Comparison of ENCODE assay signal across 9 cellular contexts in genomic region chr18:10490401-10491289, GRCh38. TPM values are rescaled to one million over a fixed set of nuclear protein-coding genes. Genes with fewer than 3 reads are reported as not detected.
DNase-seq lines count a peak whose midpoint lies in the region; ATAC-seq and TF ChIP-seq lines count a peak whose summit lies in the region.
"Had no signal": no experiment of that assay in that cellular context is flagged by ENCODE, and none has a peak within 500 bp of the region (broad histone marks: within the 10 kb centered on the region; RNA-seq: fewer than 3 reads in every experiment).

No MANE protein-coding gene starts in this region.

- no peaks in the 10 kb centered on the region for H3K79me2 ChIP-seq in DND-41 (ENCODE audit: insufficient read depth, low read length)

- DNase-seq in DND-41 (peak; percentile 95), NCI-H1092 treated with DMSO at 0.1 percent for 48 hours (lab: John Stamatoyannopoulos, UW) (no peak), NCI-H446 treated with DMSO at 0.1 percent for 48 hours (lab: John Stamatoyannopoulos, UW) (no peak)
- DNase-seq in activated CD4-positive, CD25-positive, alpha-beta regulatory T cell treated with anti-CD3 and anti-CD28 coated beads, Interleukin-2, amount 50 U/mL, for 72 hours, result peak; percentile 35
- DNase-seq in stimulated activated CD8-positive, alpha-beta memory T cell treated with anti-CD3 and anti-CD28 coated beads, Interleukin-15, amount 100 ng/mL, for 1 hour (ENCODE audit: low read depth), result peak; percentile 4
- DNase-seq: IMR-90 had no signal

- H3K27ac ChIP-seq in DND-41 (ENCODE audit: low read length), result peak overlapping the region; percentile 92

- peak; percentile 92 for TF ChIP-seq CTCF in DND-41 (IDR thresholded peaks at IDR 0.05; ENCODE audit: borderline replicate concordance, extremely low read depth, low read length, poor library complexity, severe bottlenecking)

- no peaks in the 10 kb centered on the region for H4K20me1 ChIP-seq in DND-41 (ENCODE audit: insufficient read depth, low read length)

- H3K36me3 ChIP-seq in DND-41 (ENCODE audit: insufficient read depth, low read length), result no peaks in the 10 kb centered on the region

- peaks cover 39% of the 10 kb centered on the region for H3K4me1 ChIP-seq in DND-41 (ENCODE audit: insufficient read depth, low read length)

- peak overlapping the region in 1 of 2 experiments; percentile 41; a peak in 2 of 4 replicates for H3K4me3 ChIP-seq in DND-41 (ENCODE audit: low read depth in 1 of 2, low read length in 2 of 2)

- H3K9me3 ChIP-seq in DND-41 (ENCODE audit: insufficient read depth, low read length, severe bottlenecking), result no peaks in the 10 kb centered on the region

- peak overlapping the region; percentile 98 for H2AFZ ChIP-seq in DND-41 (ENCODE audit: low read depth, low read length)

- peak overlapping the region; percentile 22 for H3K4me2 ChIP-seq in DND-41 (ENCODE audit: insufficient read depth, low read length)

- ATAC-seq in DND-41 (ENCODE audit: insufficient read depth, low read depth) (peak; percentile 100), GM21381 (IDR thresholded peaks at IDR 0.05; ENCODE audit: unreplicated experiment) (peak; percentile 93), HG03558 (IDR thresholded peaks at IDR 0.05; ENCODE audit: extremely low read depth, unreplicated experiment) (peak; percentile 95), esophagus mucosa (peak; percentile 60)

- H3K27me3 ChIP-seq in DND-41 (ENCODE audit: insufficient read depth, low read length, poor library complexity), result no peaks in the 10 kb centered on the region

- H3K9ac ChIP-seq in DND-41 (ENCODE audit: low read depth, low read length), result peak overlapping the region; percentile 43

RNA-seq across cellular contexts. Expression of gene NAPG, which starts 35.2 kb away (rescaled TPM):
- 24.4 TPM for total RNA-seq in esophagus mucosa

RNA-seq across cellular contexts. Expression of gene APCDD1, which starts 36.2 kb away (rescaled TPM):
- 42.2 TPM for total RNA-seq in esophagus mucosa

Comparison
In these comparisons a context has a peak if more than half of its experiments do, and no peak if none do; other contexts are left out.
1. DNase-seq: peak in DND-41 (single experiment), activated CD4-positive, CD25-positive, alpha-beta regulatory T cell treated with anti-CD3 and anti-CD28 coated beads, Interleukin-2, amount 50 U/mL, for 72 hours (single experiment) and stimulated activated CD8-positive, alpha-beta memory T cell treated with anti-CD3 and anti-CD28 coated beads, Interleukin-15, amount 100 ng/mL, for 1 hour (single experiment); none in NCI-H1092 treated with DMSO at 0.1 percent for 48 hours (single experiment) and NCI-H446 treated with DMSO at 0.1 percent for 48 hours (single experiment).
2. Peak in every context shown above with its lines, with median percentiles within 50 percentile points of each other: ATAC-seq.